15 cellular contexts compared by ENCODE assay signal in the genomic region with DNA sequence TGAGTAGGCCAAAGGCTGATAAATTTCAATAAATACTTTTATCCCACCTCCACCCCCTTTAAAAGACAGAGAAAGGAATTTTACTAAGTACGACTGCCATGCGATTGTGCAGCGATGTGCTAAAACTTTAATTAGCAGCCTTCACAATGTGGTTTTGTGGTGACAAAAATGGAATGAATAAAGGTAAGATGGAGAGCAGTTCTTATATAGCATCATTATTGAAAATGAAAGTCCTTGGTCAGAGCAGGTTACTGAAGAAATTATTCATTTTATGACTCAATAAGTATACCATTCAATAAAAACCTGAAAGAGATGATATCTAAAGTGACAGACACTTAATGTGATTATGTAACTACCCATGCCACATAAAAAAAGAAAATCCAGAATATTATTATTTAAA. TPM values are rescaled to one million over a fixed set of nuclear protein-coding genes. Genes with fewer than 3 reads are reported as not detected.
DNase-seq lines count a peak whose midpoint lies in the region; ATAC-seq and TF ChIP-seq lines count a peak whose summit lies in the region.
"Had no signal": no experiment of that assay in that cellular context is flagged by ENCODE, and none has a peak within 500 bp of the region (broad histone marks: within the 10 kb centered on the region; RNA-seq: fewer than 3 reads in every experiment).

No MANE protein-coding gene starts in this region.

- H3K36me3 Mint-ChIP-seq in progenitor cell of endocrine pancreas (ENCODE audit: insufficient read depth): peaks cover 4% of the 10 kb centered on the region
- H3K36me3 Mint-ChIP-seq: activated naive CD4-positive, alpha-beta T cell treated with anti-CD3 and anti-CD28 coated beads, Interleukin-2, amount 50 U/mL, for 24 hours had no signal

- ATAC-seq in GM18508 (IDR thresholded peaks at IDR 0.05; ENCODE audit: insufficient read depth, unreplicated experiment): peak; percentile 75
- ATAC-seq in GM19463 (IDR thresholded peaks at IDR 0.05; ENCODE audit: unreplicated experiment): peak; percentile 80
- ATAC-seq in HG02884 (IDR thresholded peaks at IDR 0.05; ENCODE audit: unreplicated experiment): peak; percentile 91
- peak; percentile 64 for ATAC-seq in HG03575 (IDR thresholded peaks at IDR 0.05; ENCODE audit: extremely low read depth, insufficient number of reproducible peaks, low FRiP score, unreplicated experiment)
- ATAC-seq: gastrocnemius medialis had no signal

- H3K4me3 Mint-ChIP-seq in progenitor cell of endocrine pancreas (ENCODE audit: low read depth): no peak overlapping the region
- H3K4me3 Mint-ChIP-seq: activated naive CD4-positive, alpha-beta T cell treated with anti-CD3 and anti-CD28 coated beads, Interleukin-2, amount 50 U/mL, for 24 hours had no signal

- H3K27ac ChIP-seq in coronary artery: no peak overlapping the region
- H3K27ac ChIP-seq: gastrocnemius medialis, SJSA1 had no signal

- H3K4me3 ChIP-seq in coronary artery: no peak overlapping the region
- H3K4me3 ChIP-seq: gastrocnemius medialis, SJSA1 had no signal

- no peaks in the 10 kb centered on the region for H3K27me3 Mint-ChIP-seq in progenitor cell of endocrine pancreas
- H3K27me3 Mint-ChIP-seq: activated naive CD4-positive, alpha-beta T cell treated with anti-CD3 and anti-CD28 coated beads, Interleukin-2, amount 50 U/mL, for 24 hours had no signal

- H3K27ac Mint-ChIP-seq in progenitor cell of endocrine pancreas: no peak overlapping the region
- H3K27ac Mint-ChIP-seq: activated naive CD4-positive, alpha-beta T cell treated with anti-CD3 and anti-CD28 coated beads, Interleukin-2, amount 50 U/mL, for 24 hours had no signal

- TF ChIP-seq CTCF in coronary artery (IDR thresholded peaks at IDR 0.05): no peak
- no peak for TF ChIP-seq CTCF in progenitor cell of endocrine pancreas (IDR thresholded peaks at IDR 0.05; ENCODE audit: unreplicated experiment)

- DNase-seq in coronary artery (ENCODE audit: low spot score) (no peak), progenitor cell of endocrine pancreas (ENCODE audit: low spot score, unreplicated experiment) (no peak), NCI-H446 (lab: John Stamatoyannopoulos, UW) (no peak)
- DNase-seq: activated CD4-positive, alpha-beta T cell treated with anti-CD3 and anti-CD28 coated beads for 4 hours; Caco-2; gastrocnemius medialis; MV-4-11; NCI-H526 treated with DMSO at 0.1 percent for 48 hours; occipital lobe had no signal

- no peaks in the 10 kb centered on the region for H3K4me1 Mint-ChIP-seq in progenitor cell of endocrine pancreas (ENCODE audit: low read depth)

- H3K9me3 Mint-ChIP-seq in progenitor cell of endocrine pancreas (ENCODE audit: low read depth): no peaks in the 10 kb centered on the region
- H3K9me3 Mint-ChIP-seq: activated naive CD4-positive, alpha-beta T cell treated with anti-CD3 and anti-CD28 coated beads, Interleukin-2, amount 50 U/mL, for 24 hours had no signal

RNA-seq across cellular contexts. Expression of a gene that starts 33.2 kb away (rescaled TPM):
- total RNA-seq in progenitor cell of endocrine pancreas: 22.7 and 24.5 TPM in 2 replicates
